ENCODE assay signal across 11 cellular contexts in the genomic region with DNA sequence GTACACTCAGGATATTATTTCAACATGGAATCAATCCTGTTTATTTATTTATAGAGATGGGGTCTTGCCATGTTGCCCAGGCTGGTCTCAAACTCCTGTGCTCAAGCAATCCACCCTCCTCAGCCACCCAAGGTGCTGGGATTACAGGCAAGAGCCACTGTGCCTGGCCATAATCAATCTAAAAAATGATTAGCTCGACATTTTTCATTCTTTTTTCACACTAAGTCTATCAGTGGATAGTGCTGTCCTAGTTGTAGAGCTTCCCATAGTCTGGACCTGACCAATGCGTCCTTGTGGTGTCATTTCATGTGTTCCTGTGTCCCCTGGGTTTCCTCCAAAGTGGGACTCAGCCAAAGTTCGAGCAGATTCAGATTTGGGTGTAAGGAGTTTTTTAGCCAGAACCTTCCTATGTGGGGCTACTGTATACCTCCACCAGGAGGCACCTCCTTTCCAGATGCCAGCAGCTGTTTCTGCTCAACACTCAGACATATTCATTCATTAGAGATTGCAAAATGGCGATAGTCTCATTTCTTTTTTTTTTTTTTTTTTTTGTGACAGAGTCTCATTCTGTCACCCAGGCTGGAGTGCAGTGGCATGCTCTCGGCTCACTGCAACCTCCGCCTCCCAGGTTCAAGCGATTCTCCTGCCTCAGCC.
DNase-seq lines count a peak whose midpoint lies in the region; ATAC-seq and TF ChIP-seq lines count a peak whose summit lies in the region.
"Had no signal": no experiment of that assay in that cellular context is flagged by ENCODE, and none has a peak within 500 bp of the region (broad histone marks: within the 10 kb centered on the region; RNA-seq: fewer than 3 reads in every experiment).

No MANE protein-coding gene starts in this region.

- no peaks in the 10 kb centered on the region for H3K36me3 Mint-ChIP-seq in stimulated activated memory B cell treated with anti-CD40 and anti-IgM and Interleukin-4, amounts not matched to agents 10 μg/mL and 1 μg/mL and 100 μg/mL, for 72 hours
- H3K36me3 Mint-ChIP-seq: activated naive CD8-positive, alpha-beta T cell had no signal

- DNase-seq in left ventricle myocardium superior (peak; percentile 2), heart left ventricle (no peak), Karpas-422 (peak; percentile 88), cardiac fibroblast (ENCODE audit: low read depth in 2 of 2) (no peak), GF-D8 (lab: John Stamatoyannopoulos, UW) (no peak)
- DNase-seq: NCI-H1092 treated with DMSO at 0.1 percent for 48 hours had no signal

- H3K9ac ChIP-seq in Karpas-422 (ENCODE audit: low read length): peak overlapping the region; percentile 63
- H3K9ac ChIP-seq: BLaER1 treated with 17β-estradiol and CSF1 and Interleukin-3, amounts not matched to agents 10 nM and 100 nM had no signal

- H3K9me2 ChIP-seq in Karpas-422 (replicated peaks; ENCODE audit: insufficient read depth, low read length): no peaks in the 10 kb centered on the region

- no peak overlapping the region for H3K4me3 ChIP-seq in heart left ventricle
- peak overlapping the region; percentile 45; the same call in 1 of the 2 replicates for H3K4me3 ChIP-seq in Karpas-422 (ENCODE audit: low read length)
- no peak overlapping the region for H3K4me3 ChIP-seq in cardiac fibroblast (replicated peaks in 1 of 2; ENCODE audit: low read depth in 2 of 2, low read length in 2 of 2)
- H3K4me3 ChIP-seq: BLaER1 treated with 17β-estradiol and CSF1 and Interleukin-3, amounts not matched to agents 10 nM and 100 nM had no signal

- H3K27me3 Mint-ChIP-seq in stimulated activated memory B cell treated with anti-CD40 and anti-IgM and Interleukin-4, amounts not matched to agents 10 μg/mL and 1 μg/mL and 100 μg/mL, for 72 hours: peaks cover 4% of the 10 kb centered on the region

- no peaks in the 10 kb centered on the region for H3K79me2 ChIP-seq in Karpas-422 (ENCODE audit: low read length)

- H3K9me3 Mint-ChIP-seq in stimulated activated memory B cell treated with anti-CD40 and anti-IgM and Interleukin-4, amounts not matched to agents 10 μg/mL and 1 μg/mL and 100 μg/mL, for 72 hours: no peaks in the 10 kb centered on the region

- no peak for TF ChIP-seq POLR2A in heart left ventricle (IDR thresholded peaks at IDR 0.05)

- H4K20me1 ChIP-seq in Karpas-422 (ENCODE audit: insufficient read depth, low read depth, low read length): no peaks in the 10 kb centered on the region
- H4K20me1 ChIP-seq: BLaER1 treated with 17β-estradiol and CSF1 and Interleukin-3, amounts not matched to agents 10 nM and 100 nM had no signal

- peak overlapping the region; percentile 54 for H3K27ac Mint-ChIP-seq in stimulated activated memory B cell treated with anti-CD40 and anti-IgM and Interleukin-4, amounts not matched to agents 10 μg/mL and 1 μg/mL and 100 μg/mL, for 72 hours
- H3K27ac Mint-ChIP-seq: activated naive CD8-positive, alpha-beta T cell had no signal

- peak overlapping the region; percentile 96 for H2AFZ ChIP-seq in Karpas-422 (ENCODE audit: low read length)

- H3K4me2 ChIP-seq in Karpas-422 (ENCODE audit: low read depth, low read length, poor library complexity, severe bottlenecking): peak overlapping the region; percentile 66

- H3K27me3 ChIP-seq in heart left ventricle (peaks cover 0 to 12% (median 0%) of the 10 kb centered on the region in 9 donors), Karpas-422 (ENCODE audit: low read length) (no peaks in the 10 kb centered on the region)
- H3K27me3 ChIP-seq: BLaER1 treated with 17β-estradiol and CSF1 and Interleukin-3, amounts not matched to agents 10 nM and 100 nM had no signal

- H3K9me3 ChIP-seq in heart left ventricle: no peaks in the 10 kb centered on the region
- H3K9me3 ChIP-seq in Karpas-422 (ENCODE audit: low read length): no peaks in the 10 kb centered on the region
- H3K9me3 ChIP-seq: BLaER1 treated with 17β-estradiol and CSF1 and Interleukin-3, amounts not matched to agents 10 nM and 100 nM had no signal

- TF ChIP-seq CTCF in heart left ventricle (IDR thresholded peaks at IDR 0.05) (no peak), cardiac fibroblast (IDR thresholded peaks at IDR 0.05; ENCODE audit: low read depth, low read length) (peak; percentile 21)

- H3K4me1 ChIP-seq in heart left ventricle (peaks cover 0 to 8% (median 0%) of the 10 kb centered on the region in 12 donors), Karpas-422 (ENCODE audit: low read length) (peaks cover 56% of the 10 kb centered on the region)

- peaks cover 43% of the 10 kb centered on the region for H3K4me1 Mint-ChIP-seq in stimulated activated memory B cell treated with anti-CD40 and anti-IgM and Interleukin-4, amounts not matched to agents 10 μg/mL and 1 μg/mL and 100 μg/mL, for 72 hours

- WGBS in heart left ventricle, 4 donors: 55 to 70% (median 63%) methylated on average over 7 of the region's 7 CpGs

- ATAC-seq in left ventricle myocardium superior: no peak
- no peak for ATAC-seq in heart left ventricle
- ATAC-seq in stimulated activated memory B cell treated with anti-CD40 and anti-IgM and Interleukin-4, amounts not matched to agents 10 μg/mL and 1 μg/mL and 100 μg/mL, for 72 hours: no peak
- no peak for ATAC-seq in HG02973 (IDR thresholded peaks at IDR 0.05; ENCODE audit: unreplicated experiment)
- ATAC-seq in HG02759 (IDR thresholded peaks at IDR 0.05; ENCODE audit: unreplicated experiment): no peak

- no peak overlapping the region for H3K27ac ChIP-seq in heart left ventricle
- peak overlapping the region; percentile 86 for H3K27ac ChIP-seq in Karpas-422 (ENCODE audit: low read length)
- H3K27ac ChIP-seq: BLaER1 treated with 17β-estradiol and CSF1 and Interleukin-3, amounts not matched to agents 10 nM and 100 nM had no signal

- H3K36me3 ChIP-seq in heart left ventricle (no peaks in the 10 kb centered on the region), Karpas-422 (ENCODE audit: insufficient read depth, low read length) (no peaks in the 10 kb centered on the region)
- H3K36me3 ChIP-seq: BLaER1 treated with 17β-estradiol and CSF1 and Interleukin-3, amounts not matched to agents 10 nM and 100 nM had no signal

- intact Hi-C loops in left ventricle myocardium superior (cut with micrococcal nuclease): no loop called here
- intact Hi-C loops in heart left ventricle (cut with DNase I): no loop called here

- no peak overlapping the region for H3K4me3 Mint-ChIP-seq in stimulated activated memory B cell treated with anti-CD40 and anti-IgM and Interleukin-4, amounts not matched to agents 10 μg/mL and 1 μg/mL and 100 μg/mL, for 72 hours
- H3K4me3 Mint-ChIP-seq: activated naive CD8-positive, alpha-beta T cell had no signal

Comparison
In these comparisons a context has a peak if more than half of its experiments do, and no peak if none do; other contexts are left out.
1. DNase-seq: peak in left ventricle myocardium superior (single experiment) and Karpas-422 (single experiment); none in heart left ventricle (0 of 5), cardiac fibroblast (0 of 2) and GF-D8 (single experiment).